8 cellular contexts compared by ENCODE assay signal in the genomic region with DNA sequence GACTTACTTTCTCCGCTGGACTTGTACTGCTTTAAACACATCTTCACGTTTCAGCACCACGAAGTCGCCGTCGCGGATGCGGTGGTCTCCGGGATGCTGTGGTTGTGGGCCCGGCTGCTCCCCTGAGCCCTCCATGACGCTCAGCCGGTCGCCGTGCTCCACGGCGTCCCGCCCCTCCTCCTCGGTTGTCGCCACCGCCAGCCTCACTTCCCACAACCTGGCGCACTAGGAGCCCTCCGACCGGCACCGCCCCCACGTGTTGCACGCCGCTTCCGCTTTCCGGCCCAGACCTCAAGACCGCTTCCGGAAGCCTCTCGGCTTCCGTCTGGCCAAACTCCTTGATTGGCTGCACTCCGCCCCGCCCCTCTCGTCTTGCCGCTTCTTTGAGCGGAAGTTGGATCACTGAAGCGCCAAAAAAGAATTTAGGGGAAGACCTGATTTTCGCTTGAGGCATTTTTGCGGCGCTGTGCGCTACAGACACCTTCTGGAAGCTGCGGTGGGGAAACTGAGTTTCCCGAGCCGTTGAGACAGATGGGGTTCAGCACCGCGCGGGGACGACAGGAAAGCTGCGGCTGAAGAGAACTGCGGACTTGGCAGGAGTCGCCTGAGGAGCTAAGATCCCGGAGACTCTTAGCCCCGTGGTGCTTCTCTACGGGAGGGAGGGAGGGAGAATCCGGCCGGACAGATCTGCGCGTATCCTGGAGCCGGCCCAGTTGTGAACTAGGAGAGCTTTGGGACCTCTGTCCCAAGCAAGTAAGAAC. TPM values are rescaled to one million over a fixed set of nuclear protein-coding genes. Genes with fewer than 3 reads are reported as not detected.
DNase-seq lines count a peak whose midpoint lies in the region; ATAC-seq and TF ChIP-seq lines count a peak whose summit lies in the region.

A gene (plus strand): TSS at position 382 of the 761 bp plus-strand sequence. CDS start 1,364 bp downstream, outside the sequence.
A gene with protein sequence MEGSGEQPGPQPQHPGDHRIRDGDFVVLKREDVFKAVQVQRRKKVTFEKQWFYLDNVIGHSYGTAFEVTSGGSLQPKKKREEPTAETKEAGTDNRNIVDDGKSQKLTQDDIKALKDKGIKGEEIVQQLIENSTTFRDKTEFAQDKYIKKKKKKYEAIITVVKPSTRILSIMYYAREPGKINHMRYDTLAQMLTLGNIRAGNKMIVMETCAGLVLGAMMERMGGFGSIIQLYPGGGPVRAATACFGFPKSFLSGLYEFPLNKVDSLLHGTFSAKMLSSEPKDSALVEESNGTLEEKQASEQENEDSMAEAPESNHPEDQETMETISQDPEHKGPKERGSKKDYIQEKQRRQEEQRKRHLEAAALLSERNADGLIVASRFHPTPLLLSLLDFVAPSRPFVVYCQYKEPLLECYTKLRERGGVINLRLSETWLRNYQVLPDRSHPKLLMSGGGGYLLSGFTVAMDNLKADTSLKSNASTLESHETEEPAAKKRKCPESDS (minus strand): TSS at position 263 of the 761 bp plus-strand sequence. CDS start 128 bp downstream, at position 135.

- TF ChIP-seq POLR2A in NB4 (IDR thresholded peaks at IDR 0.05; ENCODE audit: extremely low read depth, insufficient read length) (peak; percentile 69), gastroesophageal sphincter (IDR thresholded peaks at IDR 0.05) (peak; percentile 35 to 59)

- peak within 1 kb of the TSS; percentile 75 to 86 (median 78) for H3K27ac ChIP-seq in gastroesophageal sphincter
- peak within 1 kb of the TSS; percentile 68 for H3K27ac ChIP-seq in neutrophil
- H3K27ac ChIP-seq in substantia nigra (ENCODE audit: low read depth, low read length, poor library complexity, severe bottlenecking), result peak within 1 kb of the TSS; percentile 58

- DNase-seq in GM06990 (ENCODE audit: extremely low read depth, insufficient read length) (peak; percentile 96), NB4 (ENCODE audit: low read depth) (peak; percentile 99), SK-N-DZ (ENCODE audit: low spot score) (peak; percentile 96), substantia nigra (lab: John Stamatoyannopoulos, UW) (peak; percentile 64 to 96 (median 90))
- DNase-seq in activated naive CD4-positive, alpha-beta T cell treated with Interleukin-2 at 50 U/mL for 16 hours, result peak; percentile 97

- ATAC-seq in HG02571 (IDR thresholded peaks at IDR 0.05; ENCODE audit: unreplicated experiment), result peak; percentile 98
- ATAC-seq in gastroesophageal sphincter, result peak; percentile 99

- H3K4me1 ChIP-seq in gastroesophageal sphincter, result peaks cover 0 to 27% (median 13%) of the 10 kb centered on the region in 3 donors
- H3K4me1 ChIP-seq in neutrophil (ENCODE audit: control insufficient read depth in 1 of 2, insufficient read depth in 1 of 2, low read depth in 1 of 2, low read length in 1 of 2), result peaks cover 51% of the 10 kb centered on the region in 2 experiments

- TF ChIP-seq CTCF in GM06990 (IDR thresholded peaks at IDR 0.05; ENCODE audit: insufficient read depth, low read length, poor library complexity, severe bottlenecking) (no peak), NB4 (IDR thresholded peaks at IDR 0.05; ENCODE audit: low read depth, low read length) (no peak), gastroesophageal sphincter (IDR thresholded peaks at IDR 0.05) (peak in 1 of 4 experiments; percentile 25), neutrophil (IDR thresholded peaks at IDR 0.05) (no peak)

- H3K9me3 ChIP-seq in gastroesophageal sphincter (no peaks in the 10 kb centered on the region), neutrophil (no peaks in the 10 kb centered on the region)

- 0 to 2% methylated on average over 7 to 24 of the region's 61 CpGs for WGBS in gastroesophageal sphincter (ENCODE audit: low coverage in 1 of 2), 2 donors

- H3K36me3 ChIP-seq in GM06990 (ENCODE audit: control insufficient read depth, insufficient read depth, low read length) (peaks cover 11% of the 10 kb centered on the region), gastroesophageal sphincter (peaks cover 0 to 58% of the 10 kb centered on the region in 2 donors), neutrophil (peaks cover 28% of the 10 kb centered on the region)

- TF ChIP-seq EP300 in gastroesophageal sphincter (IDR thresholded peaks at IDR 0.05), result no peak

- H3K4me3 ChIP-seq in GM06990 (replicated peaks; ENCODE audit: low read depth, low read length) (peak within 1 kb of the TSS; percentile 99), NB4 (ENCODE audit: low read depth, low read length) (peak within 1 kb of the TSS; percentile 93), gastroesophageal sphincter (peak within 1 kb of the TSS; percentile 47 to 68), neutrophil (ENCODE audit: low read depth in 1 of 2, low read length in 1 of 2) (peak within 1 kb of the TSS; percentile 82 to 84)

- no peaks in the 10 kb centered on the region for H3K27me3 ChIP-seq in GM06990 (replicated peaks; ENCODE audit: control insufficient read depth, insufficient read depth, low read length)
- H3K27me3 ChIP-seq in gastroesophageal sphincter, result no peaks in the 10 kb centered on the region
- H3K27me3 ChIP-seq in neutrophil, result no peaks in the 10 kb centered on the region

RNA-seq across cellular contexts. Expression of the first gene that starts in this region (rescaled TPM):
- polyA plus RNA-seq in SK-N-DZ (2014; cell fraction: cytosol; rRNA removed), result 57.9 and 64.0 TPM in 2 replicates
- 60.4 and 71.1 TPM in 2 replicates for polyA plus RNA-seq in SK-N-DZ (2014; cell fraction: nucleus; rRNA removed)
- total RNA-seq in gastroesophageal sphincter, result 1 to 10 TPM; 4.6 to 7.4 (median 6.0) TPM

RNA-seq across cellular contexts. Expression of the second gene that starts in this region (rescaled TPM):
- polyA plus RNA-seq in SK-N-DZ (2014; cell fraction: cytosol; rRNA removed), result 32.3 and 32.4 TPM in 2 replicates
- 23.8 and 26.7 TPM in 2 replicates for polyA plus RNA-seq in SK-N-DZ (2014; cell fraction: nucleus; rRNA removed)
- 10 to 100 TPM in 3 of 4 donors, 1 to 10 TPM in 1; 9.5 to 13.6 (median 12.5) TPM for total RNA-seq in gastroesophageal sphincter

Comparison
In these comparisons a context has a peak if more than half of its experiments do, and no peak if none do; other contexts are left out.
1. Peak in every context shown above with its lines: DNase-seq, ATAC-seq, H3K4me3 ChIP-seq and H3K27ac ChIP-seq.